Comparison of ENCODE assay signal across 2 cellular contexts in genomic region chr2:226176298-226176984, GRCh38.
TF ChIP-seq lines count a peak whose summit lies in the region.

No MANE protein-coding gene starts in this region.

TF ChIP-seq in HepG2, 621 proteins besides CTCF, POLR2A, EP300 and RAD21 (continues in another document):
- TF ChIP-seq FOXA3 (CRISPR knock-in tag; IDR thresholded peaks at IDR 0.05) (0 out of 2 replicates have a peak, but pooled peaks have one; percentile 9), GATAD2A (CRISPR knock-in tag; IDR thresholded peaks at IDR 0.05) (0 out of 2 replicates have a peak, but pooled peaks have one; percentile 38), ZNF839 (CRISPR knock-in tag; IDR thresholded peaks at IDR 0.05; ENCODE audit: borderline replicate concordance) (no peak), CEBPG (CRISPR knock-in tag; IDR thresholded peaks at IDR 0.05) (peak; percentile 10; the same call in 1 of the 2 replicates), HDAC1 (CRISPR knock-in tag; IDR thresholded peaks at IDR 0.05) (no peak), ZSCAN31 (CRISPR knock-in tag; IDR thresholded peaks at IDR 0.05; ENCODE audit: low read depth) (no peak), RXRB (CRISPR knock-in tag; IDR thresholded peaks at IDR 0.05; ENCODE audit: borderline replicate concordance) (no peak), ZIK1 (CRISPR knock-in tag; IDR thresholded peaks at IDR 0.05; ENCODE audit: borderline replicate concordance, low read depth) (no peak), IKZF5 (CRISPR knock-in tag; IDR thresholded peaks at IDR 0.05) (no peak), ZBTB21 (CRISPR knock-in tag; IDR thresholded peaks at IDR 0.05) (no peak), MTF2 (CRISPR knock-in tag; IDR thresholded peaks at IDR 0.05; ENCODE audit: borderline replicate concordance) (no peak), PRMT3 (CRISPR knock-in tag; IDR thresholded peaks at IDR 0.05; ENCODE audit: borderline replicate concordance, low read depth) (no peak), CBFB (CRISPR knock-in tag; IDR thresholded peaks at IDR 0.05) (no peak), KDM2A (CRISPR knock-in tag; IDR thresholded peaks at IDR 0.05; ENCODE audit: borderline replicate concordance, low read depth) (no peak), ZNF460 (CRISPR knock-in tag; IDR thresholded peaks at IDR 0.05; ENCODE audit: borderline replicate concordance) (no peak), ZNF142 (CRISPR knock-in tag; IDR thresholded peaks at IDR 0.05) (no peak), HIVEP1 (CRISPR knock-in tag; IDR thresholded peaks at IDR 0.05) (no peak), TBX2 (CRISPR knock-in tag; IDR thresholded peaks at IDR 0.05; ENCODE audit: borderline replicate concordance) (0 out of 2 replicates have a peak, but pooled peaks have one; percentile 20), PTBP1 (IDR thresholded peaks at IDR 0.05; ENCODE audit: low read depth, low read length, poor library complexity, severe bottlenecking) (no peak), RXRA (CRISPR knock-in tag; IDR thresholded peaks at IDR 0.05) (no peak), CERS6 (CRISPR knock-in tag; IDR thresholded peaks at IDR 0.05) (no peak), FOSL2 (CRISPR knock-in tag; IDR thresholded peaks at IDR 0.05) (no peak), ZNF703 (CRISPR knock-in tag; IDR thresholded peaks at IDR 0.05; ENCODE audit: borderline replicate concordance) (no peak), SRY (CRISPR knock-in tag; IDR thresholded peaks at IDR 0.05) (no peak), ATF4 (CRISPR knock-in tag; IDR thresholded peaks at IDR 0.05) (peak in 1 of 2 experiments; percentile 60; a peak in 1 of 4 replicates), GTF2F1 (IDR thresholded peaks at IDR 0.05; ENCODE audit: low read length) (no peak), FOXP1 (IDR thresholded peaks at IDR 0.05) (no peak), FOXP1 (CRISPR knock-in tag; IDR thresholded peaks at IDR 0.05) (no peak)

TF ChIP-seq in H1, 55 proteins besides CTCF, POLR2A, EP300 and RAD21:
- TF ChIP-seq JUN (IDR thresholded peaks at IDR 0.05; ENCODE audit: low read depth, low read length) (no peak), JUND (IDR thresholded peaks at IDR 0.05; ENCODE audit: low read length) (no peak), SUZ12 (IDR thresholded peaks at IDR 0.05; ENCODE audit: low read length) (no peak), USF2 (IDR thresholded peaks at IDR 0.05; ENCODE audit: low read length) (no peak), CEBPB (IDR thresholded peaks at IDR 0.05; ENCODE audit: low read depth, low read length) (no peak), SP1 (IDR thresholded peaks at IDR 0.05; ENCODE audit: low read depth, low read length) (no peak), TEAD4 (IDR thresholded peaks at IDR 0.05; ENCODE audit: low read depth, low read length) (no peak), HDAC6 (IDR thresholded peaks at IDR 0.05; ENCODE audit: low read depth, low read length) (no peak)
